ENCODE assay signal across 14 cellular contexts in the genomic region with DNA sequence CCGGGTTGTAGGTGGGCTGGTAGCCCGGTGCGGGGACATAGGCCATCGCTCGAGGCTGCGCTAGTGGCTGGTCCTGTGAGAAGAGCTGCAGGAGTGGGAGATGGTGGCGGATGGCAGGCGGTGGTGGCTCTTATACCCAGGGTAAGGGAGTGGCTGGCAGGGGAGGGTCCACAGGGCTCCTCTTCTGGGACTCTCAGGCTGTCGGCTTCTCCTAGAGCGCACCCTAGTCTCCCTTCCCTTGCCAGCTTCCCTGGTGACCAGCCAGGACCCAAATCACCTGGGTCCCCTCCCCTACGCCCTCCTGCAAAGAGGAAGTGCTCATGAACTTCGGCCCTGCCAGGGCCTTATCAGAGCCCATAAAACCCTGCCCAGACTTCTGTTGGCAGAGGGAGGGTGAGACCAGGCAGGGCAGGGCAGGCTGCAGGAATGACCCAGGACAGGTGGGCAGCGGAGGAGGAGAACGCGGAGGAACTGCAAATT. TPM values are rescaled to one million over a fixed set of nuclear protein-coding genes. Genes with fewer than 3 reads are reported as not detected.
DNase-seq lines count a peak whose midpoint lies in the region; ATAC-seq, FAIRE-seq and TF ChIP-seq lines count a peak whose summit lies in the region.
"Had no signal": no experiment of that assay in that cellular context is flagged by ENCODE, and none has a peak within 500 bp of the region (broad histone marks: within the 10 kb centered on the region; RNA-seq: fewer than 3 reads in every experiment).

A gene with protein sequence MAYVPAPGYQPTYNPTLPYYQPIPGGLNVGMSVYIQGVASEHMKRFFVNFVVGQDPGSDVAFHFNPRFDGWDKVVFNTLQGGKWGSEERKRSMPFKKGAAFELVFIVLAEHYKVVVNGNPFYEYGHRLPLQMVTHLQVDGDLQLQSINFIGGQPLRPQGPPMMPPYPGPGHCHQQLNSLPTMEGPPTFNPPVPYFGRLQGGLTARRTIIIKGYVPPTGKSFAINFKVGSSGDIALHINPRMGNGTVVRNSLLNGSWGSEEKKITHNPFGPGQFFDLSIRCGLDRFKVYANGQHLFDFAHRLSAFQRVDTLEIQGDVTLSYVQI (minus strand): TSS at position 105 of the 480 bp plus-strand sequence. CDS start 59 bp downstream, at position 46.

- H3K36me3 ChIP-seq in pancreas: peaks cover 0 to 22% (median 9%) of the 10 kb centered on the region in 3 donors

- no peak for TF ChIP-seq CTCF in pancreas (IDR thresholded peaks at IDR 0.05)

- H3K4me1 ChIP-seq in pancreas: peaks cover 0 to 10% (median 9%) of the 10 kb centered on the region in 3 donors

- ATAC-seq in left colon (peak; percentile 71), pancreas (peak; percentile 91 to 98 (median 94)), HG02610 (IDR thresholded peaks at IDR 0.05; ENCODE audit: unreplicated experiment) (no peak), HG02642 (IDR thresholded peaks at IDR 0.05; ENCODE audit: poor library complexity, unreplicated experiment) (no peak), GM18520 (IDR thresholded peaks at IDR 0.05; ENCODE audit: unreplicated experiment) (no peak)

- intact Hi-C loops in left colon (cut with DNase I, micrococcal nuclease): no loop called here
- intact Hi-C loops in pancreas (cut with DNase I): no loop called here

- no peaks in the 10 kb centered on the region for H3K9me3 ChIP-seq in pancreas
- H3K9me3 ChIP-seq: HAP-1, MG63, testis had no signal

- H3K27ac ChIP-seq in pancreas: peak within 1 kb of the TSS; percentile 43 to 62 (median 50)
- H3K27ac ChIP-seq: testis had no signal

- peak; percentile 27 for DNase-seq in D341Med (ENCODE audit: low spot score)
- DNase-seq in SW480 (ENCODE audit: low spot score): peak; percentile 36
- DNase-seq in left colon: peak; percentile 86 to 97
- DNase-seq in pancreas: peak; percentile 75 to 92 (median 88)
- DNase-seq in GM12892 (ENCODE audit: insufficient read length): no peak
- DNase-seq: DMS79, MG63, NCI-H2029, NCI-H526 treated with DMSO at 0.1 percent for 48 hours, testis had no signal

- no peak for TF ChIP-seq POLR2A in GM12892 (IDR thresholded peaks at IDR 0.05; ENCODE audit: low read depth, low read length)

- FAIRE-seq in pancreas (lab: Jason Lieb, UNC): no peak
- no peak for FAIRE-seq in GM12892 (lab: Jason Lieb, UNC)

- WGBS in pancreas, 2 donors: 44 to 46% methylated on average over 15 of the region's 15 CpGs

- H3K4me3 ChIP-seq in pancreas: peak within 1 kb of the TSS in 2 of 4 donors; percentile 24 to 29
- H3K4me3 ChIP-seq: HAP-1, MG63, testis had no signal

- H3K27me3 ChIP-seq in pancreas: no peaks in the 10 kb centered on the region
- H3K27me3 ChIP-seq: MG63, testis had no signal

RNA-seq across cellular contexts. Expression of the gene that starts here (rescaled TPM):
- 1,000 to 10,000 TPM; 7,382 to 8,588 TPM for total RNA-seq in left colon
- total RNA-seq in pancreas: 10 to 100 TPM; 14.2 to 87.7 (median 63.7) TPM
- polyA plus RNA-seq in pancreas: 100 to 1,000 TPM in 1 of 2 donors, 10 to 100 TPM in 1; 80.9 to 135 TPM
- polyA plus RNA-seq in GM12892 (2012; ENCODE audit: missing spikeins): 0.78 TPM

Comparison
In these comparisons a context has a peak if more than half of its experiments do, and no peak if none do; other contexts are left out.
1. RNA of the gene that starts here (total RNA-seq): 7,382 to 8,588 TPM in left colon; 14.2 to 87.7 TPM in pancreas; every median in the first group is over 10 times any median in the second.
2. ATAC-seq: peak in left colon (single experiment) and pancreas (4 of 4); none in HG02610 (single experiment), HG02642 (single experiment) and GM18520 (single experiment).